ENCODE assay signal across 2 cellular contexts in the genomic region with DNA sequence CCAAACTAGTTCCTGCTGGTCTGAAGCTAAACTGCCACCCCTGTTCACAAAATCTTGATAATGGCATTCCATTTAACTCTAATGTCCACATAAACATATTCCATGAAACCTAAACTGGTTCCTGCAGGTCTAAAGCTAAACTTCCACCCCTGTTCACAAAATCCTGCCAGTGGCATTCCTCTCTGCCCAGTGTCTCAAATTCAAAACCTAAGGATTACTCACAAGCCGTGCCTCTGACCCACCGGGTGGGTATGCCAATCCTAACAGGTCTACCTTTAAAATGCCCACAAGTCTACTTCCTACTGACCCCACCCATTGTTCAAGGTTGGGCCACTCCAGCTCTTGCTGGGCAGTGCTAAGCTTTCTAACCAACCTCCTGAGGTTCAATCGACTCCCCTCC.
TF ChIP-seq lines count a peak whose summit lies in the region.

No MANE protein-coding gene starts in this region.

TF ChIP-seq in liver, 16 proteins besides CTCF, POLR2A, EP300 and RAD21:
- TF ChIP-seq FOXA1 (IDR thresholded peaks at IDR 0.05) (no peak), NR2F2 (IDR thresholded peaks at IDR 0.05) (no peak), YY1 (IDR thresholded peaks at IDR 0.05) (no peak), HNF4G (IDR thresholded peaks at IDR 0.05) (no peak), SP1 (IDR thresholded peaks at IDR 0.05) (no peak), EGR1 (IDR thresholded peaks at IDR 0.05; ENCODE audit: low read depth in 2 of 2) (no peak), RXRA (IDR thresholded peaks at IDR 0.05) (no peak), FOXA2 (IDR thresholded peaks at IDR 0.05) (no peak)
- TF ChIP-seq, protein P1, sequence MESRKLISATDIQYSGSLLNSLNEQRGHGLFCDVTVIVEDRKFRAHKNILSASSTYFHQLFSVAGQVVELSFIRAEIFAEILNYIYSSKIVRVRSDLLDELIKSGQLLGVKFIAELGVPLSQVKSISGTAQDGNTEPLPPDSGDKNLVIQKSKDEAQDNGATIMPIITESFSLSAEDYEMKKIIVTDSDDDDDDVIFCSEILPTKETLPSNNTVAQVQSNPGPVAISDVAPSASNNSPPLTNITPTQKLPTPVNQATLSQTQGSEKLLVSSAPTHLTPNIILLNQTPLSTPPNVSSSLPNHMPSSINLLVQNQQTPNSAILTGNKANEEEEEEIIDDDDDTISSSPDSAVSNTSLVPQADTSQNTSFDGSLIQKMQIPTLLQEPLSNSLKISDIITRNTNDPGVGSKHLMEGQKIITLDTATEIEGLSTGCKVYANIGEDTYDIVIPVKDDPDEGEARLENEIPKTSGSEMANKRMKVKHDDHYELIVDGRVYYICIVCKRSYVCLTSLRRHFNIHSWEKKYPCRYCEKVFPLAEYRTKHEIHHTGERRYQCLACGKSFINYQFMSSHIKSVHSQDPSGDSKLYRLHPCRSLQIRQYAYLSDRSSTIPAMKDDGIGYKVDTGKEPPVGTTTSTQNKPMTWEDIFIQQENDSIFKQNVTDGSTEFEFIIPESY (IDR thresholded peaks at IDR 0.05), result no peak
- TF ChIP-seq, protein P2, sequence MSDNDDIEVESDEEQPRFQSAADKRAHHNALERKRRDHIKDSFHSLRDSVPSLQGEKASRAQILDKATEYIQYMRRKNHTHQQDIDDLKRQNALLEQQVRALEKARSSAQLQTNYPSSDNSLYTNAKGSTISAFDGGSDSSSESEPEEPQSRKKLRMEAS (IDR thresholded peaks at IDR 0.05), result no peak

TF ChIP-seq in HepG2, 621 proteins besides CTCF, POLR2A, EP300 and RAD21:
- no peak for TF ChIP-seq MXD4 (CRISPR knock-in tag; IDR thresholded peaks at IDR 0.05)
- no peak for TF ChIP-seq NCOA1 (CRISPR knock-in tag; IDR thresholded peaks at IDR 0.05)
- no peak for TF ChIP-seq ZNF614 (CRISPR knock-in tag; IDR thresholded peaks at IDR 0.05; ENCODE audit: borderline replicate concordance)
TF ChIP-seq in HepG2: peak in this region for 0.
